ENCODE assay signal across 1 cellular context in genomic region chr9:120876842-120877240, GRCh38.
TF ChIP-seq lines count a peak whose summit lies in the region.

Gene PHF19 (minus strand): TSS chr9:120877188. CDS start chr9:120874741, 2,447 bp downstream.

TF ChIP-seq in HepG2, 621 proteins besides CTCF, POLR2A, EP300 and RAD21 (continued from another document):
- TF ChIP-seq TAF1 (CRISPR knock-in tag; IDR thresholded peaks at IDR 0.05) (0 out of 2 replicates have a peak, but pooled peaks have one; percentile 15), TOE1 (CRISPR knock-in tag; IDR thresholded peaks at IDR 0.05) (no peak), HIC2 (CRISPR knock-in tag; IDR thresholded peaks at IDR 0.05; ENCODE audit: low read depth) (no peak), SPEN (CRISPR knock-in tag; IDR thresholded peaks at IDR 0.05; ENCODE audit: low read depth) (0 out of 2 replicates have a peak, but pooled peaks have one; percentile 6), AGO2 (optimal IDR thresholded peaks at IDR 0.05; ENCODE audit: low read depth, low read length) (peak; percentile 12), SMAD3 (CRISPR knock-in tag; IDR thresholded peaks at IDR 0.05) (no peak), YY1 (IDR thresholded peaks at IDR 0.05; ENCODE audit: insufficient read depth, insufficient replicate concordance, low read depth, low read length) (peak; percentile 4), KDM3A (CRISPR knock-in tag; IDR thresholded peaks at IDR 0.05; ENCODE audit: low read depth) (0 out of 2 replicates have a peak, but pooled peaks have one; percentile 2)
